Comparison of ENCODE assay signal across 24 cellular contexts in the genomic region with DNA sequence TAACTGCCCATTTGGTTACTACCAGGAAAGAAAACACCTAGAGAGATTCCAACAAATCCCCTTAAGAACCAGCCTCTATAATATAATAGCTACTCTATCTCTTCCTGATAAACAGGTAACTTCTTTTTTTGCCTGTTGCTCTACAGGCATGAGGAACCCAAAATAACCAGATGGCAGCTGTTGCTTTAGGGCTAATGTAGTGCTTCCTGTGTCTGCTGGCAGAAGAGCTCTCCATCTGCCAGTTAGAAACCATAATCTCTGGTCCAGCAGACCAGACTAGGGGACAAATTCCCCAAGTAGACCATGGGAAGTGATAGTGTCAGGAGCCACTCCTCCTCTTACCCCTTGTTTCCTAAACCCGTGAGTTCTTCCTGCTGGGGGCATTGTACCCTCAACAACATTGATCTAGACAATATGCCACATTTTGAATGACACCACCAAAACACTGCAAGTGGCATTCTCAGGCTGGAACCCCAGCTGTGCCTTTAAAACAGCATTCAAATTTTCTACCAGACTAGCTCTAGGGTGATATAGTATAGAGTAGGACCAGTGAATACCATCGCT.
DNase-seq lines count a peak whose midpoint lies in the region; ATAC-seq and TF ChIP-seq lines count a peak whose summit lies in the region.
"Had no signal": no experiment of that assay in that cellular context is flagged by ENCODE, and none has a peak within 500 bp of the region (broad histone marks: within the 10 kb centered on the region; RNA-seq: fewer than 3 reads in every experiment).

No MANE protein-coding gene starts in this region.

- H3K36me3 Mint-ChIP-seq in naive B cell, result no peaks in the 10 kb centered on the region
- H3K36me3 Mint-ChIP-seq: activated naive CD8-positive, alpha-beta T cell; immature natural killer cell had no signal

- H3K9ac ChIP-seq in DND-41 (ENCODE audit: low read depth, low read length) (peak overlapping the region; percentile 16), OCI-LY1 (ENCODE audit: low read length) (no peak overlapping the region)

- H3K27ac ChIP-seq in DND-41 (ENCODE audit: low read length), result peak overlapping the region; percentile 85
- peak overlapping the region; percentile 49 for H3K27ac ChIP-seq in OCI-LY1 (ENCODE audit: low read depth, low read length, poor library complexity, severe bottlenecking)
- no peak overlapping the region for H3K27ac ChIP-seq in tibial nerve
- H3K27ac ChIP-seq: ascending aorta, PC-9, psoas muscle, uterus had no signal

- TF ChIP-seq EP300 in tibial nerve (IDR thresholded peaks at IDR 0.05), result no peak

- no peaks in the 10 kb centered on the region for H3K27me3 ChIP-seq in DND-41 (ENCODE audit: insufficient read depth, low read length, poor library complexity)
- H3K27me3 ChIP-seq in OCI-LY1 (ENCODE audit: insufficient read depth, low read length), result no peaks in the 10 kb centered on the region
- no peaks in the 10 kb centered on the region for H3K27me3 ChIP-seq in tibial nerve
- H3K27me3 ChIP-seq: ascending aorta, uterus had no signal

- no peaks in the 10 kb centered on the region for H3K9me3 ChIP-seq in DND-41 (ENCODE audit: insufficient read depth, low read length, severe bottlenecking)
- no peaks in the 10 kb centered on the region for H3K9me3 ChIP-seq in OCI-LY1 (ENCODE audit: low read length)
- no peaks in the 10 kb centered on the region for H3K9me3 ChIP-seq in tibial nerve
- H3K9me3 ChIP-seq: ascending aorta, psoas muscle, uterus had no signal

- peak; percentile 51 for TF ChIP-seq CTCF in DND-41 (IDR thresholded peaks at IDR 0.05; ENCODE audit: borderline replicate concordance, extremely low read depth, low read length, poor library complexity, severe bottlenecking)
- TF ChIP-seq CTCF in OCI-LY1 (IDR thresholded peaks at IDR 0.05; ENCODE audit: low read length), result no peak
- TF ChIP-seq CTCF in tibial nerve (IDR thresholded peaks at IDR 0.05), result no peak

- H3K4me1 Mint-ChIP-seq in naive B cell, result peaks cover 28 to 42% (median 35%) of the 10 kb centered on the region in 3 donors

- no peaks in the 10 kb centered on the region for H3K27me3 Mint-ChIP-seq in naive B cell
- H3K27me3 Mint-ChIP-seq: CD4-positive, alpha-beta T cell; central memory CD8-positive, alpha-beta T cell had no signal

- peak; percentile 52 for DNase-seq in DND-41
- peak; percentile 42 for DNase-seq in MV-4-11 (lab: John Stamatoyannopoulos, UW)
- DNase-seq in naive B cell, result no peak
- DNase-seq in hippocampal formation (lab: John Stamatoyannopoulos, UW), result no peak
- DNase-seq in foreskin melanocyte, result no peak
- DNase-seq in tibial nerve (ENCODE audit: low spot score in 2 of 2), result no peak
- DNase-seq in HK-2 (ENCODE audit: unreplicated experiment), result no peak
- DNase-seq: activated CD8-positive, alpha-beta memory T cell treated with anti-CD3 and anti-CD28 coated beads, Interleukin-2, amount 50 U/mL, for 48 hours; CD4-positive, alpha-beta T cell; DMS53; foreskin fibroblast; immature natural killer cell; NCI-H1417 treated with DMSO at 0.1 percent for 48 hours; NCI-H748 treated with DMSO at 0.1 percent for 48 hours; PC-9; psoas muscle; uterus had no signal

- H3K9me3 Mint-ChIP-seq in naive B cell, result peaks cover 0 to 4% (median 0%) of the 10 kb centered on the region in 7 donors
- H3K9me3 Mint-ChIP-seq: activated T-helper 2 cell treated with anti-CD3 and anti-CD28 coated beads, Interferon-gamma antibody, Interleukin-2, Interleukin-4, amounts not matched to agents 10 μg/mL and 5 μg/mL and 100 μg/mL, durations not matched to agents 14 hours and 24 hours and 36 hours; CD4-positive, alpha-beta T cell; central memory CD8-positive, alpha-beta T cell; immature natural killer cell; T-helper 1 cell treated with Interleukin-12 subunit alpha and Interleukin-12 subunit beta and Interleukin-4 antibody, amounts not matched to agents 30 μg/mL and 1 μg/mL, for 36 hours had no signal

- H3K27ac Mint-ChIP-seq in naive B cell, result peak overlapping the region in 2 of 6 donors; percentile 6 to 76
- H3K27ac Mint-ChIP-seq: activated naive CD8-positive, alpha-beta T cell; activated T-helper 2 cell treated with anti-CD3 and anti-CD28 coated beads, Interferon-gamma antibody, Interleukin-2, Interleukin-4, amounts not matched to agents 10 μg/mL and 5 μg/mL and 100 μg/mL, durations not matched to agents 14 hours and 24 hours and 36 hours; CD4-positive, alpha-beta T cell; immature natural killer cell; T-helper 1 cell treated with Interleukin-12 subunit alpha and Interleukin-12 subunit beta and Interleukin-4 antibody, amounts not matched to agents 30 μg/mL and 1 μg/mL, for 36 hours had no signal

- 77 to 78% methylated on average over 2 of the region's 2 CpGs for WGBS in tibial nerve, 2 donors

- H2AFZ ChIP-seq in DND-41 (ENCODE audit: low read depth, low read length), result peak overlapping the region; percentile 61
- no peak overlapping the region for H2AFZ ChIP-seq in OCI-LY1 (ENCODE audit: low read length)
- H2AFZ ChIP-seq: PC-9 had no signal

- no peaks in the 10 kb centered on the region for H3K9me2 ChIP-seq in OCI-LY1 (ENCODE audit: low read depth, low read length)

- H3K4me2 ChIP-seq in DND-41 (ENCODE audit: insufficient read depth, low read length), result no peak overlapping the region
- H3K4me2 ChIP-seq in OCI-LY1 (ENCODE audit: low read length), result peak overlapping the region; percentile 14; the same call in 1 of the 2 replicates
- H3K4me2 ChIP-seq: PC-9 had no signal

- no peaks in the 10 kb centered on the region for H3K36me3 ChIP-seq in DND-41 (ENCODE audit: insufficient read depth, low read length)
- no peaks in the 10 kb centered on the region for H3K36me3 ChIP-seq in OCI-LY1 (ENCODE audit: insufficient read depth, low read length)
- H3K36me3 ChIP-seq in tibial nerve, result no peaks in the 10 kb centered on the region
- H3K36me3 ChIP-seq: ascending aorta, uterus had no signal

- H4K20me1 ChIP-seq in DND-41 (ENCODE audit: insufficient read depth, low read length) (no peaks in the 10 kb centered on the region), OCI-LY1 (ENCODE audit: insufficient read depth, low read length) (no peaks in the 10 kb centered on the region)

- no peaks in the 10 kb centered on the region for H3K79me2 ChIP-seq in DND-41 (ENCODE audit: insufficient read depth, low read length)
- H3K79me2 ChIP-seq in OCI-LY1 (ENCODE audit: insufficient read depth, low read length), result no peaks in the 10 kb centered on the region

- H3K4me1 ChIP-seq in DND-41 (ENCODE audit: insufficient read depth, low read length) (peaks cover 48% of the 10 kb centered on the region), OCI-LY1 (ENCODE audit: insufficient read depth, low read length, severe bottlenecking) (peaks cover 15% of the 10 kb centered on the region), tibial nerve (peaks cover 0 to 29% (median 4%) of the 10 kb centered on the region in 4 donors)
- H3K4me1 ChIP-seq: ascending aorta, uterus had no signal

- ATAC-seq in DND-41 (ENCODE audit: insufficient read depth, low read depth), result peak; percentile 81
- peak; percentile 34 to 49 for ATAC-seq in naive B cell (ENCODE audit: low read depth in 2 of 2)
- ATAC-seq: HepG2, psoas muscle had no signal

- no peak overlapping the region for H3K4me3 ChIP-seq in DND-41 (ENCODE audit: low read depth in 1 of 2, low read length in 2 of 2)
- no peak overlapping the region for H3K4me3 ChIP-seq in OCI-LY1 (ENCODE audit: low read depth, low read length, poor library complexity, severe bottlenecking)
- no peak overlapping the region for H3K4me3 ChIP-seq in tibial nerve
- H3K4me3 ChIP-seq: ascending aorta, PC-9, psoas muscle, uterus had no signal

- H3F3A ChIP-seq in OCI-LY1 (ENCODE audit: insufficient read depth, low read length), result no peaks in the 10 kb centered on the region

- H3K4me3 Mint-ChIP-seq in naive B cell, result peak overlapping the region in 1 of 8 donors; percentile 2
- H3K4me3 Mint-ChIP-seq: activated naive CD8-positive, alpha-beta T cell; CD4-positive, alpha-beta T cell; central memory CD8-positive, alpha-beta T cell; immature natural killer cell; T-helper 1 cell treated with Interleukin-12 subunit alpha and Interleukin-12 subunit beta and Interleukin-4 antibody, amounts not matched to agents 30 μg/mL and 1 μg/mL, for 36 hours had no signal

- TF ChIP-seq POLR2A in tibial nerve (IDR thresholded peaks at IDR 0.05), result no peak

Comparison
In these comparisons a context has a peak if more than half of its experiments do, and no peak if none do; other contexts are left out.
1. DNase-seq: peak in DND-41 (single experiment) and MV-4-11 (single experiment); none in naive B cell (single experiment), hippocampal formation (0 of 2), foreskin melanocyte (single experiment), tibial nerve (0 of 2) and HK-2 (single experiment).
2. H3K27ac ChIP-seq: peak in DND-41 (single experiment) and OCI-LY1 (single experiment); none in tibial nerve (0 of 4).